In the genomic region with DNA sequence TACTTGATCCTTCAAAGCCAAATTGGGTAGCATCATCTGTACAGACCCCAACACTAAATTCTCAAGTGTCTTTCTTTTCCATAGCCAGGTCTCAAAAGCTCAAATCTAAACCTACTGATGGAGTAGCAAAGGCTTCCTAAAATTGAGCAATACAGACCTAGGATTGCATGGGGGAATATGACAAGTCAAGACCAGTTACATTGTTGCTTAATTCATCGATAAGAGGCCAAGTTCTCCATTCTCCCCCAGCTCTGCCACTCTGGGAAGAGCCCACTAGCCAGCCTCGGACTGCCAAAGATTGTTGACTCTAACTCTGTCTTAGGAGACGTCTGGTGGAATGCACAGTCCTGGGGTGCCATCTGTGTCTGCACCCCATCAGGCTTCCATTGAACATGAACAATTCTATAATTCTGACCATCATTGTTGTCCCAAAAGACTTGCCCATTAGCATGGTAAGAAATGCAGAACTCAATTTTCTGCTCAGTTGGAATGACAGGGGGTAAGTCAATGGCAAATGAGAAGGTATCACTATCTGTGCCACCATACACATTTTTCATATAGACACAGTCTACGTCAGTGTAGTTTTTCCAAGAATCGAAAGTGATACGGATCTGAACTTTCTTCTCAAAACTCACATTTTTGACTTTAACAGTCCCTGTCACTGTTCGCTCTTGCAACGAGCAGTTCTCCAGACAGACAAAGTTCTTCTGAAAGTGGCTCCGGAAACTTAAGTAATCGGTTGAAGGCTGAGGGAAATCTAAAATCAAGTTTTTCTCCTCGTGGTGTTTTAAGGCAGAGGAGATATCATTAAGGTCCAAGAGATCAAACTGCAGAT, we compare ENCODE assay signal across 1 cellular context.
TF ChIP-seq lines count a peak whose summit lies in the region.

No MANE protein-coding gene starts in this region.

TF ChIP-seq in SK-N-SH, 30 proteins besides CTCF, POLR2A, EP300 and RAD21 (continued from another document):
- TF ChIP-seq PBX3 (IDR thresholded peaks at IDR 0.05) (no peak), JUND (IDR thresholded peaks at IDR 0.05) (no peak)
